13 cellular contexts compared by ENCODE assay signal in genomic region chr5:18792145-18792544, GRCh38.
DNase-seq lines count a peak whose midpoint lies in the region; ATAC-seq and TF ChIP-seq lines count a peak whose summit lies in the region.
"Had no signal": no experiment of that assay in that cellular context is flagged by ENCODE, and none has a peak within 500 bp of the region (broad histone marks: within the 10 kb centered on the region; RNA-seq: fewer than 3 reads in every experiment).

No MANE protein-coding gene starts in this region.

- H3K27me3 Mint-ChIP-seq in endothelial cell (ENCODE audit: unreplicated experiment) = no peaks in the 10 kb centered on the region

- H3K4me1 Mint-ChIP-seq in endothelial cell (ENCODE audit: unreplicated experiment) = peaks cover 4% of the 10 kb centered on the region
- H3K4me1 Mint-ChIP-seq: CD14-positive monocyte had no signal

- peak; percentile 43 for DNase-seq in ELR (ENCODE audit: low read depth)
- DNase-seq in NCI-H2029 treated with DMSO at 0.1 percent for 48 hours (lab: John Stamatoyannopoulos, UW) = peak; percentile 2
- DNase-seq in UCSD-AML1 (lab: John Stamatoyannopoulos, UW; ENCODE audit: unreplicated experiment) = peak; percentile 6
- DNase-seq in left colon = peak in 1 of 2 donors; percentile 18
- DNase-seq in ecto neural progenitor cell (ENCODE audit: low spot score) = no peak
- DNase-seq in activated CD4-positive, alpha-beta T cell treated with anti-CD3 and anti-CD28 coated beads, Interleukin-2, amount 50 U/mL, for 48 hours = no peak
- DNase-seq in erythroblast (lab: John Stamatoyannopoulos, UW) = no peak
- DNase-seq in endothelial cell (ENCODE audit: low spot score) = no peak
- DNase-seq: activated gamma-delta T cell; esophagus squamous epithelium; stimulated activated CD4-positive, alpha-beta T cell treated with anti-CD3 and anti-CD28 coated beads, Interleukin-4, amount 100 ng/mL, for 4 hours; SW 1271 had no signal

- no peak overlapping the region for H3K27ac Mint-ChIP-seq in endothelial cell (ENCODE audit: unreplicated experiment)
- H3K27ac Mint-ChIP-seq: CD14-positive monocyte had no signal

- H3K9me3 Mint-ChIP-seq in endothelial cell (ENCODE audit: unreplicated experiment) = no peaks in the 10 kb centered on the region

- peak; percentile 65 for ATAC-seq in left colon

- TF ChIP-seq POLR2A in erythroblast (IDR thresholded peaks at IDR 0.05; ENCODE audit: low read length) = no peak

- no peak overlapping the region for H3K4me3 Mint-ChIP-seq in endothelial cell (ENCODE audit: unreplicated experiment)

- intact Hi-C loops in left colon (cut with DNase I, micrococcal nuclease) = no loop called here

- H3K36me3 Mint-ChIP-seq in endothelial cell (ENCODE audit: low read depth, unreplicated experiment) = no peaks in the 10 kb centered on the region
- H3K36me3 Mint-ChIP-seq: CD14-positive monocyte had no signal

- TF ChIP-seq CTCF in endothelial cell (IDR thresholded peaks at IDR 0.05; ENCODE audit: unreplicated experiment) = no peak

Comparison
In these comparisons a context has a peak if more than half of its experiments do, and no peak if none do; other contexts are left out.
1. DNase-seq: peak in ELR (single experiment), NCI-H2029 treated with DMSO at 0.1 percent for 48 hours (single experiment) and UCSD-AML1 (single experiment); none in ecto neural progenitor cell (single experiment), activated CD4-positive, alpha-beta T cell treated with anti-CD3 and anti-CD28 coated beads, Interleukin-2, amount 50 U/mL, for 48 hours (0 of 2), erythroblast (0 of 2) and endothelial cell (single experiment).